In genomic region chr1:178672434-178672833, GRCh38 we compare ENCODE assay signal across 9 cellular contexts.
"Had no signal": no experiment of that assay in that cellular context is flagged by ENCODE, and none has a peak within 500 bp of the region (broad histone marks: within the 10 kb centered on the region; RNA-seq: fewer than 3 reads in every experiment).

No MANE protein-coding gene starts in this region.

- H3K27ac ChIP-seq: HL-60, KMS-11 had no signal

- H3K27me3 Mint-ChIP-seq: IgD-negative memory B cell had no signal

- H3K4me1 Mint-ChIP-seq: GM23338, H9 had no signal

- H3K27ac Mint-ChIP-seq: GM23338, H9, IgD-negative memory B cell had no signal

- H3K4me3 Mint-ChIP-seq: GM23338, H9 had no signal

- H3K4me3 ChIP-seq: GM23338 had no signal

- H2AFZ ChIP-seq: GM23338 had no signal

- DNase-seq: H9, HCEC 1CT, Kasumi-1, KBM-7 had no signal

- ATAC-seq: GM23338, HepG2 had no signal

- H3K9ac ChIP-seq: KMS-11 had no signal

- H3K4me2 ChIP-seq: GM23338, KMS-11 had no signal
